14 cellular contexts compared by ENCODE assay signal in the genomic region with DNA sequence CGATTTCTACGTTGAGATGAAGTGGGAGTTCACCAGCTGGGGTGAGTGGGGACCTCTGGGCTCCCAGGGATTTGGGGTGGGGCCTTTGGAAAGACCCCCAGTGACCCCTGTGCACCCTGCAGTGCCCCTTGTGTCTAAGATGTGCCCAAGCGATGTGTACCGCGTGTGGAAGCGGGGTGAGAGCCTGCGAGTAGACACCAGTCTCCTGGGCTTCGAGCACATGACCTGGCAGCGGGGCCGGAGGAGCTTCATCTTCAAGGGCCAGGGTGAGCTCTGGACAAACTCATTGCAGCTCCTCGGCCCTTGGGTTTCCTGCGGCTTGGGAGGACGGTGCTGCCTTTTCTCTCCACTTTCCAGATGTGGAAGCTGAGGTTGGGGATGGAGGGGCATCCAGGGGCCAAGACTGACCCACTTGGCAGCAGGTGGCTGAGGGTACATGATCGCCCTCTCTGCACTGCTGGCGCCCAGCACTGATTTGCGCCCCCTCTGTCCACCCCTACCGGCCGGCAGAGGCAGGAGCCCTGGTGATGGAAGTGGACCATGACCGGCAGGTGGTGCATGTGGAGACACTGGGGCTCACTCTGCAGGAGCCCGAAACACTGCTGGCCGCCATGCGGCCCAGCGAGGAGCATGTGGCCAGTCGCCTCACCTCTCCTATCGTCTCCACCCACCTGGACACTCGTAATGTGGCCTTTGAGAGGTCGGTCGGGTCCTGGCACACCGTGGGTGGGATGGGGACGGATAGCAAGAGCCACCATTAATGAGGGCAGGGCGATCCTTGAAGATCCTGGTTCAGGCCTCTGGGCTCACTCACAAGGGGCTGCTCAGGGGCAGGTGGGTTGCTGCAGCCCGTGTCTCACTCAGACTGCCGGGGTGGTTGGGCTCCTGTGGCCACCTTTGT. TPM values are rescaled to one million over a fixed set of nuclear protein-coding genes. Genes with fewer than 3 reads are reported as not detected.
A peak's percentile ranks its signal among the peaks of the same experiment; 100 is the strongest.
DNase-seq lines count a peak whose midpoint lies in the region; ATAC-seq and TF ChIP-seq lines count a peak whose summit lies in the region.
"Had no signal": no experiment of that assay in that cellular context is flagged by ENCODE, and none has a peak within 500 bp of the region (broad histone marks: within the 10 kb centered on the region; RNA-seq: fewer than 3 reads in every experiment).

No MANE protein-coding gene starts in this region.

- H3K36me3 ChIP-seq in BLaER1: peaks cover 73% of the 10 kb centered on the region
- peaks cover 20% of the 10 kb centered on the region for H3K36me3 ChIP-seq in Loucy (ENCODE audit: insufficient read depth, low read length)
- peaks cover 7 to 40% (median 33%) of the 10 kb centered on the region in 4 donors for H3K36me3 ChIP-seq in esophagus muscularis mucosa

- H3F3A ChIP-seq in Loucy (ENCODE audit: low read depth): peaks cover 6% of the 10 kb centered on the region

- H3K27me3 Mint-ChIP-seq in effector memory CD8-positive, alpha-beta T cell: no peaks in the 10 kb centered on the region
- peaks cover 2% of the 10 kb centered on the region for H3K27me3 Mint-ChIP-seq in neural crest cell (ENCODE audit: low read depth)
- H3K27me3 Mint-ChIP-seq in activated CD4-positive, alpha-beta T cell treated with anti-CD3 and anti-CD28 coated beads, Interleukin-2, amount 10 ng/mL, durations not matched to agents 24 days and 14 days: no peaks in the 10 kb centered on the region

- no peak for TF ChIP-seq EP300 in esophagus muscularis mucosa (IDR thresholded peaks at IDR 0.05)

- intact Hi-C loops in esophagus muscularis mucosa (cut with DNase I): no loop called here
- intact Hi-C loops in activated CD4-positive, alpha-beta T cell treated with anti-CD3 and anti-CD28 coated beads, Interleukin-2, amount 10 ng/mL, durations not matched to agents 24 days and 14 days (cut with micrococcal nuclease): no loop called here

- peak overlapping the region; percentile 78 to 91 for H3K27ac Mint-ChIP-seq in effector memory CD8-positive, alpha-beta T cell
- H3K27ac Mint-ChIP-seq in neural crest cell (ENCODE audit: unreplicated experiment): no peak overlapping the region
- H3K27ac Mint-ChIP-seq in activated CD4-positive, alpha-beta T cell treated with anti-CD3 and anti-CD28 coated beads, Interleukin-2, amount 10 ng/mL, durations not matched to agents 24 days and 14 days: no peak overlapping the region

- H3K4me3 ChIP-seq in BLaER1 (no peak overlapping the region), Loucy (ENCODE audit: low read length, poor library complexity, severe bottlenecking) (no peak overlapping the region), esophagus muscularis mucosa (no peak overlapping the region)
- H3K4me3 ChIP-seq: GM23248 had no signal

- H2AFZ ChIP-seq in Loucy (ENCODE audit: low read length): no peak overlapping the region
- H2AFZ ChIP-seq: GM23248 had no signal

- H3K4me1 Mint-ChIP-seq in effector memory CD8-positive, alpha-beta T cell (ENCODE audit: low read depth in 2 of 2): peaks cover 40 to 46% of the 10 kb centered on the region in 2 donors
- H3K4me1 Mint-ChIP-seq in neural crest cell: peaks cover 23% of the 10 kb centered on the region
- H3K4me1 Mint-ChIP-seq in activated CD4-positive, alpha-beta T cell treated with anti-CD3 and anti-CD28 coated beads, Interleukin-2, amount 10 ng/mL, durations not matched to agents 24 days and 14 days: peaks cover 42% of the 10 kb centered on the region

- TF ChIP-seq CTCF in Loucy (conservative IDR thresholded peaks at IDR 0.05; ENCODE audit: low read length): no peak
- TF ChIP-seq CTCF in neural crest cell (conservative IDR thresholded peaks at IDR 0.05): no peak
- TF ChIP-seq CTCF in esophagus muscularis mucosa (IDR thresholded peaks at IDR 0.05): no peak

- H3K9me3 Mint-ChIP-seq in effector memory CD8-positive, alpha-beta T cell: peaks cover under 1 to 10% of the 10 kb centered on the region in 2 donors
- H3K9me3 Mint-ChIP-seq in neural crest cell: peaks cover 4% of the 10 kb centered on the region
- peaks cover 8% of the 10 kb centered on the region for H3K9me3 Mint-ChIP-seq in activated CD4-positive, alpha-beta T cell treated with anti-CD3 and anti-CD28 coated beads, Interleukin-2, amount 10 ng/mL, durations not matched to agents 24 days and 14 days

- H3K4me1 ChIP-seq in BLaER1: peaks cover 54% of the 10 kb centered on the region
- peaks cover 40% of the 10 kb centered on the region for H3K4me1 ChIP-seq in Loucy (ENCODE audit: insufficient read depth, low read length, poor library complexity, severe bottlenecking)
- peaks cover 32 to 61% (median 59%) of the 10 kb centered on the region in 4 donors for H3K4me1 ChIP-seq in esophagus muscularis mucosa

- H3K27me3 ChIP-seq in BLaER1: no peaks in the 10 kb centered on the region
- no peaks in the 10 kb centered on the region for H3K27me3 ChIP-seq in Loucy (ENCODE audit: insufficient read depth, low read length, poor library complexity, severe bottlenecking)
- no peaks in the 10 kb centered on the region for H3K27me3 ChIP-seq in esophagus muscularis mucosa

- H3K79me2 ChIP-seq in Loucy (ENCODE audit: insufficient read depth, low read length): peaks cover 73% of the 10 kb centered on the region

- H3K4me2 ChIP-seq in BLaER1: peak overlapping the region; percentile 95
- H3K4me2 ChIP-seq in Loucy (ENCODE audit: low read depth, low read length, poor library complexity, severe bottlenecking): peak overlapping the region; percentile 21

- WGBS in esophagus muscularis mucosa: 93% methylated on average over 15 of the region's 33 CpGs

- H4K20me1 ChIP-seq in BLaER1 (peaks cover 27% of the 10 kb centered on the region; the same call in 1 of the 2 replicates), Loucy (ENCODE audit: insufficient read depth, low read length, poor library complexity, severe bottlenecking) (peaks cover 30% of the 10 kb centered on the region)

- H3K27ac ChIP-seq in BLaER1 (0 out of 2 replicates have a peak overlapping the region, but pooled peaks have one; percentile 22), esophagus muscularis mucosa (replicated peaks in 1 of 4) (peak overlapping the region in 1 of 4 donors; percentile 27)

- no peak for TF ChIP-seq POLR2A in esophagus muscularis mucosa (IDR thresholded peaks at IDR 0.05; ENCODE audit: low read depth)

- H3K9me3 ChIP-seq in BLaER1 (peaks cover 19% of the 10 kb centered on the region), Loucy (ENCODE audit: insufficient read depth, low read depth, low read length) (peaks cover 6% of the 10 kb centered on the region), esophagus muscularis mucosa (peaks cover 0 to 9% (median 3%) of the 10 kb centered on the region in 4 donors)

- peaks cover 85% of the 10 kb centered on the region for H3K36me3 Mint-ChIP-seq in effector memory CD8-positive, alpha-beta T cell (ENCODE audit: insufficient read depth)
- peaks cover 32% of the 10 kb centered on the region for H3K36me3 Mint-ChIP-seq in neural crest cell (ENCODE audit: low read depth)
- H3K36me3 Mint-ChIP-seq in activated CD4-positive, alpha-beta T cell treated with anti-CD3 and anti-CD28 coated beads, Interleukin-2, amount 10 ng/mL, durations not matched to agents 24 days and 14 days (ENCODE audit: low read depth): peaks cover 70% of the 10 kb centered on the region

- no peaks in the 10 kb centered on the region for H3K9me2 ChIP-seq in Loucy (replicated peaks; ENCODE audit: low read depth, low read length)

- peak overlapping the region; percentile 84 to 93 for H3K4me3 Mint-ChIP-seq in effector memory CD8-positive, alpha-beta T cell
- peak overlapping the region; percentile 76 for H3K4me3 Mint-ChIP-seq in neural crest cell
- H3K4me3 Mint-ChIP-seq in activated CD4-positive, alpha-beta T cell treated with anti-CD3 and anti-CD28 coated beads, Interleukin-2, amount 10 ng/mL, durations not matched to agents 24 days and 14 days: no peak overlapping the region

- no peak for DNase-seq in effector memory CD8-positive, alpha-beta T cell
- DNase-seq in neural crest cell (ENCODE audit: low read depth, low spot score): no peak
- no peak for DNase-seq in NCI-H1048 (lab: John Stamatoyannopoulos, UW)
- DNase-seq in esophagus muscularis mucosa (ENCODE audit: extremely low spot score): no peak
- no peak for DNase-seq in NCI-H1694 treated with DMSO at 0.1 percent for 48 hours (lab: John Stamatoyannopoulos, UW)
- DNase-seq in activated CD4-positive, alpha-beta T cell treated with anti-CD3 and anti-CD28 coated beads, Interleukin-2, amount 10 ng/mL, durations not matched to agents 24 days and 14 days: no peak
- DNase-seq: AML-193, dermis blood vessel endothelial cell, mesendoderm, NCI-H2029, SHP77 had no signal

- H3K9ac ChIP-seq in BLaER1 (peak overlapping the region; percentile 100; the same call in 1 of the 2 replicates), Loucy (ENCODE audit: low read depth, low read length, poor library complexity, severe bottlenecking) (no peak overlapping the region)
- H3K9ac ChIP-seq: GM23248 had no signal

- no peak for ATAC-seq in effector memory CD8-positive, alpha-beta T cell (replicated peaks)

RNA-seq across cellular contexts. Expression of a gene that starts 2.6 kb away (rescaled TPM):
- total RNA-seq in neural crest cell: 58.9 and 71.8 TPM in 2 replicates
- 10 to 100 TPM; 27.7 to 53.0 (median 39.5) TPM for total RNA-seq in esophagus muscularis mucosa
- total RNA-seq in activated CD4-positive, alpha-beta T cell treated with anti-CD3 and anti-CD28 coated beads, Interleukin-2, amount 10 ng/mL, durations not matched to agents 24 days and 14 days: 114 and 124 TPM in 2 replicates

RNA-seq across cellular contexts. Expression of a gene that starts 11.6 kb away (rescaled TPM):
- 3.0 and 3.3 TPM in 2 replicates for total RNA-seq in neural crest cell
- total RNA-seq in esophagus muscularis mucosa: 10 to 100 TPM; 28.2 to 51.5 (median 44.0) TPM
- 7.1 and 8.1 TPM in 2 replicates for total RNA-seq in activated CD4-positive, alpha-beta T cell treated with anti-CD3 and anti-CD28 coated beads, Interleukin-2, amount 10 ng/mL, durations not matched to agents 24 days and 14 days

RNA-seq across cellular contexts. Expression of a gene that starts 25.5 kb away (rescaled TPM):
- total RNA-seq in neural crest cell (51.3 and 55.1 TPM in 2 replicates), esophagus muscularis mucosa (10 to 100 TPM; 46.9 to 68.8 (median 59.5) TPM)
- total RNA-seq in activated CD4-positive, alpha-beta T cell treated with anti-CD3 and anti-CD28 coated beads, Interleukin-2, amount 10 ng/mL, durations not matched to agents 24 days and 14 days: 244 and 248 TPM in 2 replicates

Comparison
In these comparisons a context has a peak if more than half of its experiments do, and no peak if none do; other contexts are left out.
1. H3K27ac Mint-ChIP-seq: peak in effector memory CD8-positive, alpha-beta T cell (2 of 2); none in neural crest cell (single experiment) and activated CD4-positive, alpha-beta T cell treated with anti-CD3 and anti-CD28 coated beads, Interleukin-2, amount 10 ng/mL, durations not matched to agents 24 days and 14 days (single experiment).